In genomic region chr17:37055511-37055910, GRCh38 we compare ENCODE assay signal across 24 cellular contexts.
"Had no signal": no experiment of that assay in that cellular context is flagged by ENCODE, and none has a peak within 500 bp of the region (broad histone marks: within the 10 kb centered on the region; RNA-seq: fewer than 3 reads in every experiment).

No MANE protein-coding gene starts in this region.

- H3K9me3 Mint-ChIP-seq: activated CD4-positive, alpha-beta memory T cell treated with anti-CD3 and anti-CD28 coated beads, Interleukin-2, amount 10 ng/mL, durations not matched to agents 7 days and 5 days; activated CD4-positive, alpha-beta T cell treated with anti-CD3 and anti-CD28 coated beads, Interleukin-2, amount 10 ng/mL, durations not matched to agents 7 days and 5 days; activated naive CD4-positive, alpha-beta T cell treated with anti-CD3 and anti-CD28 coated beads, Interleukin-2, amount 10 ng/mL, durations not matched to agents 7 days and 5 days; activated naive CD4-positive, alpha-beta T cell treated with anti-CD3 and anti-CD28 coated beads, Interleukin-2, amount 50 U/mL, for 72 hours; activated naive CD8-positive, alpha-beta T cell treated with anti-CD3 and anti-CD28 coated beads, Interleukin-2, amount 10 ng/mL, durations not matched to agents 7 days and 5 days; activated T-cell treated with anti-CD3 and anti-CD28 coated beads, Interleukin-2, amount 50 U/mL, for 24 hours; activated T-cell treated with anti-CD3 and anti-CD28 coated beads, Interleukin-2, amount 50 U/mL, for 72 hours; central memory CD8-positive, alpha-beta T cell; dendritic cell treated with granulocyte-macrophage colony-stimulating factor and Interleukin-4, amounts not matched to agents 40 ng/mL and 50 ng/mL, for 4 days; endodermal cell had no signal

- H3K4me3 ChIP-seq: coronary artery, dorsolateral prefrontal cortex had no signal

- H3K36me3 Mint-ChIP-seq: activated naive CD4-positive, alpha-beta T cell treated with anti-CD3 and anti-CD28 coated beads, Interleukin-2, amount 50 U/mL, for 72 hours had no signal

- H3K4me1 Mint-ChIP-seq: activated CD4-positive, alpha-beta memory T cell treated with anti-CD3 and anti-CD28 coated beads, Interleukin-2, amount 10 ng/mL, durations not matched to agents 7 days and 5 days; activated CD4-positive, alpha-beta T cell treated with anti-CD3 and anti-CD28 coated beads, Interleukin-2, amount 10 ng/mL, durations not matched to agents 7 days and 5 days; activated naive CD4-positive, alpha-beta T cell treated with anti-CD3 and anti-CD28 coated beads, Interleukin-2, amount 10 ng/mL, durations not matched to agents 7 days and 5 days; activated naive CD8-positive, alpha-beta T cell treated with anti-CD3 and anti-CD28 coated beads, Interleukin-2, amount 10 ng/mL, durations not matched to agents 7 days and 5 days; central memory CD8-positive, alpha-beta T cell had no signal

- H3K27me3 ChIP-seq: brain microvascular endothelial cell, dorsolateral prefrontal cortex had no signal

- DNase-seq: activated CD4-positive, alpha-beta memory T cell treated with anti-CD3 and anti-CD28 coated beads, Interleukin-2, amount 10 ng/mL, durations not matched to agents 7 days and 5 days; activated CD4-positive, alpha-beta T cell treated with anti-CD3 and anti-CD28 coated beads for 1 hour; activated CD4-positive, alpha-beta T cell treated with anti-CD3 and anti-CD28 coated beads for 4 hours; activated CD4-positive, alpha-beta T cell treated with anti-CD3 and anti-CD28 coated beads, Interleukin-2, amount 10 ng/mL, durations not matched to agents 7 days and 5 days; activated CD4-positive, alpha-beta T cell treated with anti-CD3 and anti-CD28 coated beads, Interleukin-2, amount 50 U/mL, for 4 hours; activated CD8-positive, alpha-beta memory T cell treated with anti-CD3 and anti-CD28 coated beads, Interleukin-2, amount 50 U/mL, for 48 hours; activated gamma-delta T cell; activated naive CD4-positive, alpha-beta T cell; activated naive CD4-positive, alpha-beta T cell treated with anti-CD3 and anti-CD28 coated beads, Interleukin-2, amount 10 ng/mL, durations not matched to agents 7 days and 5 days; activated naive CD8-positive, alpha-beta T cell treated with anti-CD3 and anti-CD28 coated beads, Interleukin-2, amount 10 ng/mL, durations not matched to agents 7 days and 5 days; activated T-cell treated with anti-CD3 and anti-CD28 coated beads for 4 hours; activated T-cell treated with anti-CD3 and anti-CD28 coated beads, Interleukin-2, amount 50 U/mL, for 24 hours; activated T-cell treated with anti-CD3 and anti-CD28 coated beads, Interleukin-2, amount 50 U/mL, for 72 hours; brain microvascular endothelial cell; dorsolateral prefrontal cortex; effector memory CD4-positive, alpha-beta T cell; endodermal cell; foreskin fibroblast; T-helper 2 cell had no signal

- H3K27ac Mint-ChIP-seq: activated CD4-positive, alpha-beta memory T cell treated with anti-CD3 and anti-CD28 coated beads, Interleukin-2, amount 10 ng/mL, durations not matched to agents 7 days and 5 days; activated CD4-positive, alpha-beta T cell treated with anti-CD3 and anti-CD28 coated beads, Interleukin-2, amount 10 ng/mL, durations not matched to agents 7 days and 5 days; activated naive CD4-positive, alpha-beta T cell treated with anti-CD3 and anti-CD28 coated beads, Interleukin-2, amount 10 ng/mL, durations not matched to agents 7 days and 5 days; activated naive CD8-positive, alpha-beta T cell treated with anti-CD3 and anti-CD28 coated beads, Interleukin-2, amount 10 ng/mL, durations not matched to agents 7 days and 5 days; activated T-cell treated with anti-CD3 and anti-CD28 coated beads, Interleukin-2, amount 50 U/mL, for 24 hours; activated T-cell treated with anti-CD3 and anti-CD28 coated beads, Interleukin-2, amount 50 U/mL, for 72 hours; dendritic cell treated with granulocyte-macrophage colony-stimulating factor and Interleukin-4, amounts not matched to agents 40 ng/mL and 50 ng/mL, for 4 days had no signal

- ATAC-seq: activated naive CD4-positive, alpha-beta T cell treated with anti-CD3 and anti-CD28 coated beads, Interleukin-2, amount 50 U/mL, for 72 hours; activated T-cell treated with anti-CD3 and anti-CD28 coated beads, Interleukin-2, amount 50 U/mL, for 72 hours; esophagus mucosa had no signal

- H3K27me3 Mint-ChIP-seq: activated CD4-positive, alpha-beta memory T cell treated with anti-CD3 and anti-CD28 coated beads, Interleukin-2, amount 10 ng/mL, durations not matched to agents 7 days and 5 days; activated CD4-positive, alpha-beta T cell treated with anti-CD3 and anti-CD28 coated beads, Interleukin-2, amount 10 ng/mL, durations not matched to agents 7 days and 5 days; activated naive CD4-positive, alpha-beta T cell treated with anti-CD3 and anti-CD28 coated beads, Interleukin-2, amount 10 ng/mL, durations not matched to agents 7 days and 5 days; activated naive CD8-positive, alpha-beta T cell treated with anti-CD3 and anti-CD28 coated beads, Interleukin-2, amount 10 ng/mL, durations not matched to agents 7 days and 5 days; activated T-cell treated with anti-CD3 and anti-CD28 coated beads, Interleukin-2, amount 50 U/mL, for 24 hours; central memory CD8-positive, alpha-beta T cell; dendritic cell treated with granulocyte-macrophage colony-stimulating factor and Interleukin-4, amounts not matched to agents 40 ng/mL and 50 ng/mL, for 4 days had no signal

- H3K4me3 Mint-ChIP-seq: activated CD4-positive, alpha-beta memory T cell treated with anti-CD3 and anti-CD28 coated beads, Interleukin-2, amount 10 ng/mL, durations not matched to agents 7 days and 5 days; activated CD4-positive, alpha-beta T cell treated with anti-CD3 and anti-CD28 coated beads, Interleukin-2, amount 10 ng/mL, durations not matched to agents 7 days and 5 days; activated naive CD4-positive, alpha-beta T cell treated with anti-CD3 and anti-CD28 coated beads, Interleukin-2, amount 10 ng/mL, durations not matched to agents 7 days and 5 days; activated naive CD8-positive, alpha-beta T cell treated with anti-CD3 and anti-CD28 coated beads, Interleukin-2, amount 10 ng/mL, durations not matched to agents 7 days and 5 days; activated T-cell treated with anti-CD3 and anti-CD28 coated beads, Interleukin-2, amount 50 U/mL, for 24 hours; activated T-cell treated with anti-CD3 and anti-CD28 coated beads, Interleukin-2, amount 50 U/mL, for 72 hours; central memory CD8-positive, alpha-beta T cell; dendritic cell treated with granulocyte-macrophage colony-stimulating factor and Interleukin-4, amounts not matched to agents 40 ng/mL and 50 ng/mL, for 4 days; endodermal cell had no signal

- H3K27ac ChIP-seq: brain microvascular endothelial cell, coronary artery, dorsolateral prefrontal cortex had no signal
